24 cellular contexts compared by ENCODE assay signal in genomic region chr14:76502638-76503037, GRCh38.
A peak's percentile ranks its signal among the peaks of the same experiment; 100 is the strongest.
DNase-seq lines count a peak whose midpoint lies in the region; ATAC-seq and TF ChIP-seq lines count a peak whose summit lies in the region.
"Had no signal": no experiment of that assay in that cellular context is flagged by ENCODE, and none has a peak within 500 bp of the region (broad histone marks: within the 10 kb centered on the region; RNA-seq: fewer than 3 reads in every experiment).

No MANE protein-coding gene starts in this region.

- intact Hi-C loops in posterior vena cava (cut with DNase I): no loop called here

- no peak overlapping the region for H3K4me3 ChIP-seq in GM12865 (ENCODE audit: low read depth, low read length)
- H3K4me3 ChIP-seq: BLaER1 had no signal

- ATAC-seq in GM18867 (IDR thresholded peaks at IDR 0.05; ENCODE audit: unreplicated experiment) (peak; percentile 66), HG03442 (IDR thresholded peaks at IDR 0.05; ENCODE audit: unreplicated experiment) (peak; percentile 44)
- ATAC-seq: PC-3 had no signal

- no peaks in the 10 kb centered on the region for H3K36me3 Mint-ChIP-seq in osteocyte (ENCODE audit: unreplicated experiment)
- H3K36me3 Mint-ChIP-seq: CD4-positive, CD25-positive, alpha-beta regulatory T cell had no signal

- H3K9me3 Mint-ChIP-seq in osteocyte (ENCODE audit: unreplicated experiment): no peaks in the 10 kb centered on the region
- H3K9me3 Mint-ChIP-seq: CD4-positive, CD25-positive, alpha-beta regulatory T cell had no signal

- TF ChIP-seq CTCF in GM12865 (IDR thresholded peaks at IDR 0.05; ENCODE audit: insufficient read depth, low read depth, low read length, missing control alignments) (no peak), osteocyte (IDR thresholded peaks at IDR 0.05) (no peak)

- no peaks in the 10 kb centered on the region for H3K4me1 Mint-ChIP-seq in osteocyte (ENCODE audit: unreplicated experiment)
- H3K4me1 Mint-ChIP-seq: CD4-positive, CD25-positive, alpha-beta regulatory T cell had no signal

- no peak overlapping the region for H3K4me3 Mint-ChIP-seq in osteocyte (ENCODE audit: unreplicated experiment)
- H3K4me3 Mint-ChIP-seq: CD4-positive, CD25-positive, alpha-beta regulatory T cell had no signal

- H3K27ac Mint-ChIP-seq in osteocyte (ENCODE audit: unreplicated experiment): no peak overlapping the region
- H3K27ac Mint-ChIP-seq: CD4-positive, CD25-positive, alpha-beta regulatory T cell had no signal

- DNase-seq in GM12865 (ENCODE audit: low read depth) (peak; percentile 57), posterior vena cava (ENCODE audit: low spot score) (peak; percentile 12), ureter (ENCODE audit: low spot score) (no peak), osteocyte (ENCODE audit: extremely low spot score, unreplicated experiment) (no peak), NCI-H526 (lab: John Stamatoyannopoulos, UW) (no peak)
- DNase-seq: CD4-positive, CD25-positive, alpha-beta regulatory T cell; DMS153; DND-41; HCEC 1CT; KBM-7; NCI-H1105 treated with DMSO at 0.1 percent for 48 hours; NCI-H146; NCI-H1930; NCI-H2107; NCI-H446; NCI-H524 treated with DMSO at 0.1 percent for 48 hours; NCI-H82; NK-92 treated with Interleukin-12 subunit alpha and Interleukin-12 subunit beta, amount 100 ng/mL, for 24 hours; PC-3; SK-N-SH; SW 1271 had no signal

- H3K27me3 Mint-ChIP-seq in osteocyte (ENCODE audit: unreplicated experiment): no peaks in the 10 kb centered on the region

Comparison
In these comparisons a context has a peak if more than half of its experiments do, and no peak if none do; other contexts are left out.
1. DNase-seq: peak in GM12865 (single experiment) and posterior vena cava (single experiment); none in ureter (single experiment), osteocyte (single experiment) and NCI-H526 (0 of 2).